ENCODE assay signal across 9 cellular contexts in the genomic region with DNA sequence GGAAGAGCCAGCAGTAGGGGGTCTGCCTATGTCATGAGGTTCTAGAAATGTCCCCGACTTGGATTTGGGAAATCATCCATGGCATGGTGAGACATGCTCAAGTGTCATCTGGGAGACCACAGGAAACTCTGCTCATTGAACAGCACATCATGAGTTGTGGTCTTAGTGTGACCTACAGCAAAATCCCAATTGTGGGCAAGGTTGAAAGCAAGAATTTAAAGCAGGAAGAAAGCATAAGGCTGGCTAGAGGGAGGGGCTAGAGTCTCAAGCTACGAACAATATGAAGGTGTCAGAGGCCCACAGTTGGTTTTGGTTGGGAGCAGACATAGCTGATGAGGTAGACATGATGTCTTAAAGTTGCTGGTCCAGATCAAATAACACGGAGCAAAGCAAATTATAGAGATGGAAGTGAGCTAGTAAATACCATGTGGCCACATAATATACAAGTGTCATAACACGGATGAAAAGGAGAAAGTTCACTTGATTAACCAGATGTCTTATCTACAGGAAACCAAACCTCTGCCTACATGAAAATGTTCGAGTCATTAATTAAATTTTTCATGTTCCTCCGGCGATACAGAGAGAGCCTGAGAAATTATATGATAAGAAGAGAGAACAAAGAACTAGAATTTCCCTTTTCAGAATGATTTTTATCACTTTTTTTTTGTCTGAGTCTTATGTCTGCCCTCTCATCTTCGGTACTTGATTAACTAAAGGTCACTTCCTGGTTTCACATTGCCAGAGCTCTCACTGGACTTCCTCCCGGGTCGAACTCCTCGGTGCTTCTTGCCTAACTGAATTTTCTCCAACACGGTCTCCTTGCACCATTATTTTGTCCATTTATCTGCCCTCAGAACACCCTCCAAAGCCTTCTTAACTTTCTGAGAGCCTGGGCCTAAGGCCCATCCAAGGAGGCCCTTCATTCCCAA.
DNase-seq lines count a peak whose midpoint lies in the region; ATAC-seq and TF ChIP-seq lines count a peak whose summit lies in the region.
"Had no signal": no experiment of that assay in that cellular context is flagged by ENCODE, and none has a peak within 500 bp of the region (broad histone marks: within the 10 kb centered on the region; RNA-seq: fewer than 3 reads in every experiment).

No MANE protein-coding gene starts in this region.

- H3K27me3 ChIP-seq in CD4-positive, alpha-beta memory T cell (ENCODE audit: insufficient read depth, low read length): no peaks in the 10 kb centered on the region
- H3K27me3 ChIP-seq in ascending aorta: no peaks in the 10 kb centered on the region

- TF ChIP-seq CTCF in ascending aorta (IDR thresholded peaks at IDR 0.05): no peak

- H3K36me3 Mint-ChIP-seq in CD4-positive, alpha-beta memory T cell: no peaks in the 10 kb centered on the region
- H3K36me3 Mint-ChIP-seq in effector memory CD8-positive, alpha-beta T cell (ENCODE audit: insufficient read depth): no peaks in the 10 kb centered on the region
- H3K36me3 Mint-ChIP-seq: naive thymus-derived CD8-positive, alpha-beta T cell had no signal

- no peaks in the 10 kb centered on the region for H3K9me3 Mint-ChIP-seq in CD4-positive, alpha-beta memory T cell
- no peaks in the 10 kb centered on the region for H3K9me3 Mint-ChIP-seq in effector memory CD8-positive, alpha-beta T cell

- peak; percentile 56 for ATAC-seq in GM21423 (IDR thresholded peaks at IDR 0.05; ENCODE audit: unreplicated experiment)
- peak; percentile 77 for ATAC-seq in effector memory CD8-positive, alpha-beta T cell (replicated peaks)

- H3K27ac ChIP-seq in CD4-positive, alpha-beta memory T cell (ENCODE audit: low read depth, low read length): no peak overlapping the region
- no peak overlapping the region for H3K27ac ChIP-seq in ascending aorta

- no peak overlapping the region for H3K4me3 ChIP-seq in CD4-positive, alpha-beta memory T cell (ENCODE audit: low read length in 2 of 2)
- no peak overlapping the region for H3K4me3 ChIP-seq in ascending aorta

- no peaks in the 10 kb centered on the region for H3K9me3 ChIP-seq in CD4-positive, alpha-beta memory T cell (ENCODE audit: control insufficient read depth in 1 of 2, low read length in 2 of 2)
- no peaks in the 10 kb centered on the region for H3K9me3 ChIP-seq in ascending aorta

- peaks cover 11% of the 10 kb centered on the region for H3K4me1 ChIP-seq in CD4-positive, alpha-beta memory T cell (ENCODE audit: insufficient read depth, low read length)
- H3K4me1 ChIP-seq in ascending aorta: no peaks in the 10 kb centered on the region

- peaks cover 22 to 36% (median 26%) of the 10 kb centered on the region in 4 donors for H3K4me1 Mint-ChIP-seq in CD4-positive, alpha-beta memory T cell
- H3K4me1 Mint-ChIP-seq in effector memory CD8-positive, alpha-beta T cell (ENCODE audit: low read depth in 2 of 2): peaks cover 24 to 31% of the 10 kb centered on the region in 2 donors

- no peaks in the 10 kb centered on the region for H3K36me3 ChIP-seq in CD4-positive, alpha-beta memory T cell (ENCODE audit: insufficient read depth, low read length)
- H3K36me3 ChIP-seq in ascending aorta: no peaks in the 10 kb centered on the region

- peak overlapping the region; percentile 5 to 83 (median 32) for H3K27ac Mint-ChIP-seq in CD4-positive, alpha-beta memory T cell
- H3K27ac Mint-ChIP-seq in effector memory CD8-positive, alpha-beta T cell: peak overlapping the region; percentile 27 to 91

- intact Hi-C loops in CD4-positive, alpha-beta memory T cell (cut with micrococcal nuclease): no loop called here
- intact Hi-C loops in ascending aorta (cut with DNase I): no loop called here

- DNase-seq in CD4-positive, alpha-beta memory T cell: peak in 1 of 5 donors; percentile 12
- peak; percentile 72 for DNase-seq in MV-4-11 (lab: John Stamatoyannopoulos, UW)
- no peak for DNase-seq in effector memory CD8-positive, alpha-beta T cell
- no peak for DNase-seq in stimulated activated CD8-positive, alpha-beta memory T cell treated with anti-CD3 and anti-CD28 coated beads, Interleukin-4, amount 100 ng/mL, for 48 hours
- DNase-seq in ascending aorta (ENCODE audit: low spot score in 2 of 2): no peak
- DNase-seq in C1 segment of cervical spinal cord (lab: John Stamatoyannopoulos, UW): no peak
- DNase-seq in SHP77 treated with DMSO at 0.1 percent for 48 hours (lab: John Stamatoyannopoulos, UW): no peak
- DNase-seq: naive thymus-derived CD8-positive, alpha-beta T cell had no signal

- H3K27me3 Mint-ChIP-seq in CD4-positive, alpha-beta memory T cell: no peaks in the 10 kb centered on the region
- H3K27me3 Mint-ChIP-seq in effector memory CD8-positive, alpha-beta T cell: peaks cover 0 to 5% of the 10 kb centered on the region in 2 donors

- CTCF ChIA-PET in CD4-positive, alpha-beta memory T cell (lab: Charles Lee; ENCODE audit: partially characterized antibody): interaction anchor here (0.9 to 1.6 kb wide), 2 partner anchors 20 to 30 kb away, joined by 3 to 5 read pairs; no protein-coding TSS in a partner anchor

- peak overlapping the region in 7 of 8 donors; percentile 17 to 77 (median 68) for H3K4me3 Mint-ChIP-seq in CD4-positive, alpha-beta memory T cell
- H3K4me3 Mint-ChIP-seq in effector memory CD8-positive, alpha-beta T cell: peak overlapping the region; percentile 49 to 58

- POLR2A ChIA-PET in CD4-positive, alpha-beta memory T cell (lab: Charles Lee; ENCODE audit: partially characterized antibody): interaction anchor here (0.6 to 1.3 kb wide), 3 partner anchors 18 to 148 kb away, joined by 3 to 6 read pairs (median 3); a partner anchor contains a TSS
